Comparison of ENCODE assay signal across 11 cellular contexts in genomic region chr1:209685835-209686234, GRCh38. TPM values are rescaled to one million over a fixed set of nuclear protein-coding genes. Genes with fewer than 3 reads are reported as not detected.
DNase-seq lines count a peak whose midpoint lies in the region; ATAC-seq, FAIRE-seq and TF ChIP-seq lines count a peak whose summit lies in the region.
"Had no signal": no experiment of that assay in that cellular context is flagged by ENCODE, and none has a peak within 500 bp of the region (broad histone marks: within the 10 kb centered on the region; RNA-seq: fewer than 3 reads in every experiment).

No MANE protein-coding gene starts in this region.

- TF ChIP-seq POLR2A in GM12892 (IDR thresholded peaks at IDR 0.05; ENCODE audit: low read depth, low read length), result no peak

- H3K36me3 ChIP-seq in smooth muscle cell (ENCODE audit: low read depth), result no peaks in the 10 kb centered on the region

- no peak overlapping the region for H3K4me2 ChIP-seq in smooth muscle cell

- peaks cover 7% of the 10 kb centered on the region for H3F3A ChIP-seq in smooth muscle cell (ENCODE audit: low read depth)

- no peak overlapping the region for H2AFZ ChIP-seq in smooth muscle cell (ENCODE audit: low read depth)

- no peak overlapping the region for H3K4me3 ChIP-seq in smooth muscle cell

- ATAC-seq in GM19452 (IDR thresholded peaks at IDR 0.05; ENCODE audit: unreplicated experiment), result peak; percentile 60

- no peaks in the 10 kb centered on the region for H4K20me1 ChIP-seq in smooth muscle cell (ENCODE audit: low read depth)

- H3K9me3 ChIP-seq in smooth muscle cell (replicated peaks; ENCODE audit: low read depth), result no peaks in the 10 kb centered on the region

- no peak for TF ChIP-seq CTCF in smooth muscle cell (IDR thresholded peaks at IDR 0.05; ENCODE audit: borderline replicate concordance, insufficient read depth, poor library complexity, severe bottlenecking)

- no peak overlapping the region for H3K9ac ChIP-seq in smooth muscle cell (ENCODE audit: low read depth)

- H3K4me1 ChIP-seq in smooth muscle cell (ENCODE audit: low read depth), result peaks cover 7% of the 10 kb centered on the region

- WGBS in smooth muscle cell (ENCODE audit: low lambda C conversion rate), result 79% methylated on average over 4 of the region's 4 CpGs

- no peak for DNase-seq in GM12892 (ENCODE audit: insufficient read length)
- DNase-seq in M059J (ENCODE audit: low read depth), result peak; percentile 33
- DNase-seq in central memory CD4-positive, alpha-beta T cell, result peak; percentile 53
- no peak for DNase-seq in ecto neural progenitor cell (ENCODE audit: low spot score)
- no peak for DNase-seq in GM19238 (ENCODE audit: insufficient read length, low spot score)
- no peak for DNase-seq in smooth muscle cell (lab: John Stamatoyannopoulos, UW; ENCODE audit: unreplicated experiment)
- DNase-seq in kidney glomerular epithelial cell (lab: John Stamatoyannopoulos, UW), result no peak
- DNase-seq: IMR-90 had no signal

- peaks cover 42% of the 10 kb centered on the region for H3K27me3 ChIP-seq in smooth muscle cell (ENCODE audit: low read depth)

- H3K27ac ChIP-seq in smooth muscle cell (ENCODE audit: low read depth), result no peak overlapping the region
- H3K27ac ChIP-seq: epithelial cell of prostate, VCaP had no signal

- FAIRE-seq in GM12892 (lab: Jason Lieb, UNC), result peak; percentile 79

- H3K79me2 ChIP-seq in smooth muscle cell (ENCODE audit: low read depth), result no peaks in the 10 kb centered on the region

RNA-seq across cellular contexts. Expression of gene G0S2, which starts 10.6 kb away (rescaled TPM):
- 7.7 TPM for polyA plus RNA-seq in GM12892 (2012; ENCODE audit: missing spikeins)
- total RNA-seq in M059J (2014; rRNA removed; shearing (Covaris generic)), result 267 and 322 TPM in 2 replicates
- 2.1 and 7.6 TPM in 2 replicates for total RNA-seq in smooth muscle cell
- 5.7 and 6.7 TPM in 2 replicates for polyA plus RNA-seq in smooth muscle cell

RNA-seq across cellular contexts. Expression of gene HSD11B1, which starts 18.8 kb away (rescaled TPM):
- polyA plus RNA-seq in GM12892 (2012; ENCODE audit: missing spikeins), result 0.32 TPM
- total RNA-seq in M059J (2014; rRNA removed; shearing (Covaris generic)), result 1.9 and 4.3 TPM in 2 replicates
- not detected in 2 replicates for total RNA-seq in smooth muscle cell
- 0.74 TPM in 1 of 2 replicates, not detected in the other for polyA plus RNA-seq in smooth muscle cell

RNA-seq across cellular contexts. Expression of gene LAMB3, which starts 33.6 kb away (rescaled TPM):
- 0.59 TPM for polyA plus RNA-seq in GM12892 (2012; ENCODE audit: missing spikeins)
- total RNA-seq in M059J (2014; rRNA removed; shearing (Covaris generic)), result 31.5 and 62.2 TPM in 2 replicates
- 24.0 and 29.2 TPM in 2 replicates for total RNA-seq in smooth muscle cell
- 17.0 and 67.5 TPM in 2 replicates for polyA plus RNA-seq in smooth muscle cell

Comparison
In these comparisons a context has a peak if more than half of its experiments do, and no peak if none do; other contexts are left out.
1. DNase-seq: peak in M059J (single experiment) and central memory CD4-positive, alpha-beta T cell (single experiment); none in GM12892 (single experiment), ecto neural progenitor cell (single experiment), GM19238 (single experiment), smooth muscle cell (single experiment) and kidney glomerular epithelial cell (single experiment).
2. RNA of gene G0S2, which starts 10.6 kb away (total RNA-seq): 267 to 322 TPM in M059J; 2.1 to 7.6 TPM in smooth muscle cell; every median in the first group is over 10 times any median in the second.